Comparison of ENCODE assay signal across 30 cellular contexts in the genomic region with DNA sequence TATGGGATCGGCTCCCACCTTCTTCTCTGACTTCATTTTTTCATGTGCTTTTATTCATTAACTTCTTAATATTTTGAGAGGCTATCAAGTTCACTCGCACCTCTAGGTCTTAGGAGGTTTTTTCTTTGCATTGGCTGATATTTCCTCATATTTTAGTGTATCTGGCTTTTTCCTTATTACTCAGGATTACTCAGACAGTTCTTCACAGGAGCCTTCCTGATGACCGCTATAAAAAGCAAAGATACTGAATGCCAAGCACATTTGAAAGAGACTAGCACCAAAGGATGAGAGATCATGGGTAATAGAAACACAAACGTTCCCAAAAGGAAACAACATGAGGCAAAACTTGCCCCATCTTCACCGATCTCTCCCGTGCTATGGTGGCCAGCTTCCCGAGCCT.
A peak's percentile ranks its signal among the peaks of the same experiment; 100 is the strongest.
DNase-seq lines count a peak whose midpoint lies in the region; TF ChIP-seq lines count a peak whose summit lies in the region.
"Had no signal": no experiment of that assay in that cellular context is flagged by ENCODE, and none has a peak within 500 bp of the region (broad histone marks: within the 10 kb centered on the region; RNA-seq: fewer than 3 reads in every experiment).

No MANE protein-coding gene starts in this region.

- in situ Hi-C loops in GM13976 (cut with MboI; ENCODE audit: low sequenced_read_pairs, unreplicated experiment) = no loop called here

- intact Hi-C loops in left ventricle myocardium inferior (cut with micrococcal nuclease) = no loop called here

- H3K27ac ChIP-seq in RWPE1 (no peak overlapping the region), left ventricle myocardium inferior (replicated peaks) (no peak overlapping the region)
- H3K27ac ChIP-seq: coronary artery, heart left ventricle, KMS-11, SJCRH30, tibial nerve had no signal

- no peaks in the 10 kb centered on the region for H3K9me3 ChIP-seq in left ventricle myocardium inferior (replicated peaks)
- H3K9me3 ChIP-seq: heart left ventricle, SJCRH30, tibial nerve had no signal

- DNase-seq in HS-5 (ENCODE audit: low read depth) (peak; percentile 2), RWPE1 (ENCODE audit: low spot score) (peak; percentile 33), fibroblast of the aortic adventitia (ENCODE audit: low read depth) (peak; percentile 25), NCI-H2196 treated with DMSO at 0.1 percent for 48 hours (lab: John Stamatoyannopoulos, UW; ENCODE audit: unreplicated experiment) (no peak), GM13976 (ENCODE audit: low spot score) (no peak), NCI-H2171 treated with DMSO at 0.1 percent for 48 hours (lab: John Stamatoyannopoulos, UW) (no peak), left ventricle myocardium inferior (no peak)
- DNase-seq: activated CD4-positive, alpha-beta T cell treated with anti-CD3 and anti-CD28 coated beads for 48 hours; C1 segment of cervical spinal cord; caudate nucleus; COR-L47; DMS53; foreskin melanocyte; GF-D8; heart left ventricle; islet precursor cell; midbrain; naive thymus-derived CD4-positive, alpha-beta T cell; NCI-H1417; NCI-H2081; NCI-H345; NCI-H69; occipital lobe; SJCRH30; stimulated activated CD4-positive, alpha-beta T cell treated with anti-CD3 and anti-CD28 coated beads, Interleukin-4, amount 100 ng/mL, for 24 hours; SW 1271; T-helper 9 cell had no signal

- no peak overlapping the region for H3K4me3 ChIP-seq in fibroblast of the aortic adventitia (ENCODE audit: low read depth, low read length)
- H3K4me3 ChIP-seq in left ventricle myocardium inferior = no peak overlapping the region
- H3K4me3 ChIP-seq: coronary artery, heart left ventricle, SJCRH30, tibial nerve had no signal

- H3K36me3 ChIP-seq in left ventricle myocardium inferior = no peaks in the 10 kb centered on the region
- H3K36me3 ChIP-seq: heart left ventricle, SJCRH30, tibial nerve had no signal

- TF ChIP-seq CTCF in RWPE1 (conservative IDR thresholded peaks at IDR 0.05; ENCODE audit: low read depth) = no peak
- no peak for TF ChIP-seq CTCF in fibroblast of the aortic adventitia (IDR thresholded peaks at IDR 0.05; ENCODE audit: insufficient read depth, low read length)
- no peak for TF ChIP-seq CTCF in GM13976 (IDR thresholded peaks at IDR 0.05; ENCODE audit: borderline replicate concordance, control extremely low read depth, extremely low read depth, insufficient read depth, missing control alignments)
- no peak for TF ChIP-seq CTCF in left ventricle myocardium inferior (IDR thresholded peaks at IDR 0.05; ENCODE audit: borderline replicate concordance)

- peaks cover 22% of the 10 kb centered on the region for H3K4me1 ChIP-seq in left ventricle myocardium inferior
- H3K4me1 ChIP-seq: SJCRH30 had no signal

- H3K27me3 ChIP-seq in left ventricle myocardium inferior (ENCODE audit: low read depth) = no peaks in the 10 kb centered on the region
- H3K27me3 ChIP-seq: heart left ventricle, SJCRH30, tibial nerve had no signal

- CTCF ChIA-PET in RWPE1 (lab: Yijun Ruan, JAX) = no interaction called here

- POLR2A ChIA-PET in RWPE1 (lab: Yijun Ruan, JAX; ENCODE audit: low non-redundant PET) = no interaction called here

Comparison
In these comparisons a context has a peak if more than half of its experiments do, and no peak if none do; other contexts are left out.
1. DNase-seq: peak in HS-5 (single experiment), RWPE1 (single experiment) and fibroblast of the aortic adventitia (single experiment); none in NCI-H2196 treated with DMSO at 0.1 percent for 48 hours (single experiment), GM13976 (single experiment), NCI-H2171 treated with DMSO at 0.1 percent for 48 hours (single experiment) and left ventricle myocardium inferior (single experiment).